ENCODE assay signal across 23 cellular contexts in genomic region chr13:88925954-88926353, GRCh38.
"Had no signal": no experiment of that assay in that cellular context is flagged by ENCODE, and none has a peak within 500 bp of the region (broad histone marks: within the 10 kb centered on the region; RNA-seq: fewer than 3 reads in every experiment).

No MANE protein-coding gene starts in this region.

- H3K27me3 ChIP-seq: adrenal gland, colonic mucosa, dorsolateral prefrontal cortex, transverse colon, uterus had no signal

- DNase-seq: activated CD4-positive, alpha-beta T cell treated with anti-CD3 and anti-CD28 coated beads, Interleukin-2, amount 10 ng/mL, durations not matched to agents 7 days and 5 days; activated CD8-positive, alpha-beta T cell treated with anti-CD3 and anti-CD28 coated beads for 36 hours; activated gamma-delta T cell treated with Interleukin-2 at 50 U/mL for 16 hours; adrenal gland; colonic mucosa; dorsolateral prefrontal cortex; effector memory CD8-positive, alpha-beta T cell; foreskin melanocyte; hypothalamus; left colon; natural killer cell; small intestine; stimulated activated CD4-positive, alpha-beta T cell treated with anti-CD3 and anti-CD28 coated beads, Interleukin-15, amount 100 ng/mL, for 24 hours; stimulated activated naive B cell treated with anti-CD40 and anti-IgM and Interleukin-4, amounts not matched to agents 10 μg/mL and 1 μg/mL and 100 μg/mL, for 72 hours; transverse colon; uterus had no signal

- H3K4me3 Mint-ChIP-seq: activated CD4-positive, alpha-beta T cell treated with anti-CD3 and anti-CD28 coated beads, Interleukin-2, amount 10 ng/mL, durations not matched to agents 7 days and 5 days; activated CD8-positive, alpha-beta T cell treated with anti-CD3 and anti-CD28 coated beads for 36 hours; activated naive CD8-positive, alpha-beta T cell; activated T-helper 1 cell treated with anti-CD3 and anti-CD28 coated beads, Interleukin-12 subunit alpha, Interleukin-12 subunit beta, Interleukin-2, Interleukin-4 antibody, amounts not matched to agents 30 ng/mL and 10 ng/mL and 1 ng/mL, durations not matched to agents 14 hours and 24 hours and 36 hours; central memory CD8-positive, alpha-beta T cell; effector memory CD8-positive, alpha-beta T cell; natural killer cell; stimulated activated naive B cell treated with anti-CD40 and anti-IgM and Interleukin-4, amounts not matched to agents 10 μg/mL and 1 μg/mL and 100 μg/mL, for 72 hours had no signal

- H3K27me3 Mint-ChIP-seq: activated CD4-positive, alpha-beta T cell treated with anti-CD3 and anti-CD28 coated beads, Interleukin-2, amount 10 ng/mL, durations not matched to agents 7 days and 5 days; activated CD8-positive, alpha-beta T cell treated with anti-CD3 and anti-CD28 coated beads for 36 hours; activated naive CD8-positive, alpha-beta T cell; central memory CD8-positive, alpha-beta T cell; effector memory CD8-positive, alpha-beta T cell; stimulated activated naive B cell treated with anti-CD40 and anti-IgM and Interleukin-4, amounts not matched to agents 10 μg/mL and 1 μg/mL and 100 μg/mL, for 72 hours had no signal

- H3K79me2 ChIP-seq: parathyroid adenoma had no signal

- H3K27ac ChIP-seq: adrenal gland, colonic mucosa, dorsolateral prefrontal cortex, parathyroid adenoma, transverse colon, uterus had no signal

- H3K4me1 Mint-ChIP-seq: central memory CD8-positive, alpha-beta T cell had no signal

- H3K36me3 Mint-ChIP-seq: activated naive CD8-positive, alpha-beta T cell; natural killer cell had no signal

- H3K4me3 ChIP-seq: adrenal gland, colonic mucosa, dorsolateral prefrontal cortex, lung, transverse colon, uterus had no signal

- H3K9me3 Mint-ChIP-seq: activated CD8-positive, alpha-beta T cell treated with anti-CD3 and anti-CD28 coated beads for 36 hours; effector memory CD8-positive, alpha-beta T cell; natural killer cell had no signal

- H3K36me3 ChIP-seq: adrenal gland, colonic mucosa, transverse colon had no signal

- H3K4me1 ChIP-seq: adrenal gland, colonic mucosa, parathyroid adenoma, transverse colon, uterus had no signal

- H3K27ac Mint-ChIP-seq: activated CD4-positive, alpha-beta T cell treated with anti-CD3 and anti-CD28 coated beads, Interleukin-2, amount 10 ng/mL, durations not matched to agents 7 days and 5 days; activated CD8-positive, alpha-beta T cell treated with anti-CD3 and anti-CD28 coated beads for 36 hours; activated naive CD8-positive, alpha-beta T cell; activated T-helper 1 cell treated with anti-CD3 and anti-CD28 coated beads, Interleukin-12 subunit alpha, Interleukin-12 subunit beta, Interleukin-2, Interleukin-4 antibody, amounts not matched to agents 30 ng/mL and 10 ng/mL and 1 ng/mL, durations not matched to agents 14 hours and 24 hours and 36 hours; effector memory CD8-positive, alpha-beta T cell; natural killer cell; stimulated activated naive B cell treated with anti-CD40 and anti-IgM and Interleukin-4, amounts not matched to agents 10 μg/mL and 1 μg/mL and 100 μg/mL, for 72 hours had no signal

- H3K9ac ChIP-seq: parathyroid adenoma had no signal

- H2AFZ ChIP-seq: parathyroid adenoma had no signal

- H3K9me3 ChIP-seq: adrenal gland, colonic mucosa, transverse colon, uterus had no signal

- ATAC-seq: activated CD4-positive, CD25-positive, alpha-beta regulatory T cell treated with anti-CD3 and anti-CD28 coated beads, Interleukin-2, amount 50 U/mL, for 24 hours; activated CD8-positive, alpha-beta T cell treated with anti-CD3 and anti-CD28 coated beads for 36 hours; effector memory CD8-positive, alpha-beta T cell; esophagus mucosa; left colon; natural killer cell; stimulated activated naive B cell treated with anti-CD40 and anti-IgM and Interleukin-4, amounts not matched to agents 10 μg/mL and 1 μg/mL and 100 μg/mL, for 72 hours had no signal
